In genomic region chr3:189041482-189042090, GRCh38 we compare ENCODE assay signal across 1 cellular context.
TF ChIP-seq lines count a peak whose summit lies in the region.

No MANE protein-coding gene starts in this region.

TF ChIP-seq in HepG2, 621 proteins besides CTCF, POLR2A, EP300 and RAD21 (continued from another document):
- no peak for TF ChIP-seq IKZF5 (CRISPR knock-in tag; IDR thresholded peaks at IDR 0.05)
